In the genomic region with DNA sequence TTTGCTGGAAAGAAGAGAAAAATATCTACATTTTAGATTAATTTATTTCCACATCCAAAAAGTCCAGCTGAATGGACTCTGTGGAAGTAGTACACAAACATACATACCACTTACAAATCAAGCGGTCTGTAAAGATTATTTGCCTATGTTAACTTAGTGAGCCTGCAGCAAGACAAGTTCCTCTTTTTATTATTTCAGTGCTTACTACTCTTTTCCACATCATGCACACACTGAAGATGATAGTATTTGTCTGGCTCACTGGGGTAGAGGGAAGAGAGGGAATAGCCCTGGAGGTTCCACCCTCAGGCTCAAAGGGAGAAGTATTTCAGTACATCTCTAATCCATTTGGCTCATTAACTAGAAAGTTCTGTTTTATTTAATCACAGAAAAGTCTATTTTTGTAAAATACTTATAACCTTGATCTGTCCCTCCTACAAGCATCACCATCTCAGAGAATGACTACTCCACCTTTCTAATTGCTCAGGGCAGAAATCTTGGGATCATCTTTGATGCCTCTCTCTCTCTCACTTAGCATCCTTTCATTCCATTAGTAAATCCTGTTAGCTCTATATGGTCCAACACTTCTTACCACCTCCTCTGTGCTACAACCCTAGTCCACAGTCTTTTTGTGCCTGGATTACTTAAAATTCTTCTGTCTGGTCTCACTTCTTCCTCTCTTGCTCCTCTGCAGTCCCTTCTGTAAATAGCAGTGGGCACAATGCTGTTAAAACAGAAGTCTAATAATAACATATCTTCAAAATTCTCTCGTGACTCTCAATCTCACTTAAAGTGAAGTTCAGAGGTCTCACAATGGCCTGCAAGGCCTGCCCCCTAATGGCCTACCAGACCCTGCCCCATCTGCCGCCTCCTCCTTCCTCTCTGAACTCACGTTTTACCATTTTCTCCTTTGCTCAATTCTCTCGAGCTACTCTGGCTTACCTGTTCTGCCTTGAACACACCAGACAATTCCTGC, we compare ENCODE assay signal across 10 cellular contexts.
DNase-seq lines count a peak whose midpoint lies in the region; ATAC-seq and TF ChIP-seq lines count a peak whose summit lies in the region.
"Had no signal": no experiment of that assay in that cellular context is flagged by ENCODE, and none has a peak within 500 bp of the region (broad histone marks: within the 10 kb centered on the region; RNA-seq: fewer than 3 reads in every experiment).

No MANE protein-coding gene starts in this region.

- no peaks in the 10 kb centered on the region for H3K4me1 ChIP-seq in uterus
- no peaks in the 10 kb centered on the region for H3K4me1 ChIP-seq in HAP-1

- no peak for TF ChIP-seq CTCF in uterus (IDR thresholded peaks at IDR 0.05)
- TF ChIP-seq CTCF in coronary artery (IDR thresholded peaks at IDR 0.05) = no peak

- no peak overlapping the region for H3K4me3 ChIP-seq in uterus
- H3K4me3 ChIP-seq in HAP-1 = no peak overlapping the region
- no peak overlapping the region for H3K4me3 ChIP-seq in coronary artery

- H3K9me3 ChIP-seq in uterus (no peaks in the 10 kb centered on the region), HAP-1 (no peaks in the 10 kb centered on the region)

- TF ChIP-seq POLR2A in uterus (IDR thresholded peaks at IDR 0.05) = no peak

- peak; percentile 18 for ATAC-seq in left ventricle myocardium superior
- ATAC-seq in Right ventricle myocardium inferior = no peak
- ATAC-seq in HG02884 (IDR thresholded peaks at IDR 0.05; ENCODE audit: unreplicated experiment) = peak; percentile 81
- ATAC-seq: activated T-cell treated with anti-CD3 and anti-CD28 coated beads, Interleukin-2, amount 50 U/mL, for 72 hours had no signal

- peak overlapping the region; percentile 17 to 66 for H3K27ac ChIP-seq in uterus
- no peak overlapping the region for H3K27ac ChIP-seq in coronary artery
- H3K27ac ChIP-seq: KMS-11 had no signal

- no peaks in the 10 kb centered on the region for H3K27me3 ChIP-seq in uterus
- H3K27me3 ChIP-seq in HAP-1 (ENCODE audit: low read depth) = no peaks in the 10 kb centered on the region

- no peak for DNase-seq in left ventricle myocardium superior
- DNase-seq in Right ventricle myocardium inferior (ENCODE audit: missing footprints) = no peak
- DNase-seq in NCI-H526 (lab: John Stamatoyannopoulos, UW) = peak; percentile 62 to 66
- DNase-seq in uterus = no peak
- no peak for DNase-seq in HAP-1 (ENCODE audit: low spot score in 2 of 2)
- DNase-seq in coronary artery (ENCODE audit: low spot score) = no peak
- DNase-seq in NCI-H2196 treated with DMSO at 0.1 percent for 48 hours (lab: John Stamatoyannopoulos, UW; ENCODE audit: unreplicated experiment) = no peak
- DNase-seq: activated T-cell treated with anti-CD3 and anti-CD28 coated beads, Interleukin-2, amount 50 U/mL, for 72 hours had no signal

- no peaks in the 10 kb centered on the region for H3K36me3 ChIP-seq in uterus
- no peaks in the 10 kb centered on the region for H3K36me3 ChIP-seq in HAP-1 (replicated peaks)

- in situ Hi-C loops in HAP-1 (cut with MboI; ENCODE audit: low sequenced_read_pairs) = no loop called here

- intact Hi-C loops in left ventricle myocardium superior (cut with micrococcal nuclease) (no loop called here), Right ventricle myocardium inferior (cut with DNase I) (no loop called here), uterus (cut with DNase I; ENCODE audit: low total_unique reads) (no loop called here)

Comparison
In these comparisons a context has a peak if more than half of its experiments do, and no peak if none do; other contexts are left out.
1. DNase-seq: peak in NCI-H526 (2 of 2); none in left ventricle myocardium superior (single experiment), Right ventricle myocardium inferior (single experiment), uterus (0 of 2), HAP-1 (0 of 2), coronary artery (single experiment) and NCI-H2196 treated with DMSO at 0.1 percent for 48 hours (single experiment).
2. H3K27ac ChIP-seq: peak in uterus (2 of 2); none in coronary artery (0 of 2).